In genomic region chr6:2021713-2022125, GRCh38 we compare ENCODE assay signal across 8 cellular contexts.
A peak's percentile ranks its signal among the peaks of the same experiment; 100 is the strongest.
DNase-seq lines count a peak whose midpoint lies in the region; ATAC-seq and TF ChIP-seq lines count a peak whose summit lies in the region.

No MANE protein-coding gene starts in this region.

- H3K4me3 ChIP-seq in HEK293 (ENCODE audit: low read depth, low read length) (no peak overlapping the region), fibroblast of villous mesenchyme (ENCODE audit: low read depth, low read length) (no peak overlapping the region), skeletal muscle cell (ENCODE audit: low read depth, low read length) (no peak overlapping the region), coronary artery (no peak overlapping the region)

- TF ChIP-seq CTCF in HEK293 (tag by site-specific recombination; IDR thresholded peaks at IDR 0.05) (no peak), fibroblast of villous mesenchyme (IDR thresholded peaks at IDR 0.05; ENCODE audit: insufficient read depth, low read depth, low read length) (no peak), coronary artery (IDR thresholded peaks at IDR 0.05) (no peak)

- H3K4me1 Mint-ChIP-seq in activated T-cell treated with anti-CD3 and anti-CD28 coated beads, Interleukin-2, amount 50 U/mL, for 72 hours (ENCODE audit: low read depth) = peaks cover 16% of the 10 kb centered on the region

- CTCF ChIA-PET in HEK293 (lab: Yijun Ruan, JAX) = no interaction called here

- H3K27ac ChIP-seq in HEK293 (ENCODE audit: extremely low read depth, low read depth, low read length) (peak overlapping the region; percentile 0), coronary artery (no peak overlapping the region)

- no peaks in the 10 kb centered on the region for H3K36me3 Mint-ChIP-seq in activated T-cell treated with anti-CD3 and anti-CD28 coated beads, Interleukin-2, amount 50 U/mL, for 72 hours (ENCODE audit: insufficient read depth in 2 of 2)

- no peaks in the 10 kb centered on the region for H3K9me3 Mint-ChIP-seq in activated T-cell treated with anti-CD3 and anti-CD28 coated beads, Interleukin-2, amount 50 U/mL, for 72 hours

- H3K27ac Mint-ChIP-seq in activated T-cell treated with anti-CD3 and anti-CD28 coated beads, Interleukin-2, amount 50 U/mL, for 72 hours = no peak overlapping the region

- peaks cover 25% of the 10 kb centered on the region for H3K4me1 ChIP-seq in HEK293 (ENCODE audit: control insufficient read depth, insufficient read depth, low read length)

- ATAC-seq in HG03469 (IDR thresholded peaks at IDR 0.05; ENCODE audit: unreplicated experiment) = no peak
- no peak for ATAC-seq in GM19395 (IDR thresholded peaks at IDR 0.05; ENCODE audit: unreplicated experiment)
- no peak for ATAC-seq in activated T-cell treated with anti-CD3 and anti-CD28 coated beads, Interleukin-2, amount 50 U/mL, for 72 hours (replicated peaks in 1 of 2)

- no peaks in the 10 kb centered on the region for H3K36me3 ChIP-seq in HEK293 (ENCODE audit: control insufficient read depth in 2 of 2, insufficient read depth in 1 of 2, low read length in 2 of 2)

- peak; percentile 49 for DNase-seq in NCI-H774 (lab: John Stamatoyannopoulos, UW)
- DNase-seq in fibroblast of villous mesenchyme (ENCODE audit: low read depth) = peak; percentile 66
- peak; percentile 64 for DNase-seq in skeletal muscle cell (ENCODE audit: low read depth)
- DNase-seq in coronary artery (ENCODE audit: low spot score) = no peak
- DNase-seq in activated T-cell treated with anti-CD3 and anti-CD28 coated beads, Interleukin-2, amount 50 U/mL, for 72 hours = no peak

- H3K27me3 Mint-ChIP-seq in activated T-cell treated with anti-CD3 and anti-CD28 coated beads, Interleukin-2, amount 50 U/mL, for 72 hours (ENCODE audit: low read depth) = no peaks in the 10 kb centered on the region

- no peak overlapping the region for H3K4me3 Mint-ChIP-seq in activated T-cell treated with anti-CD3 and anti-CD28 coated beads, Interleukin-2, amount 50 U/mL, for 72 hours

- POLR2A ChIA-PET in HEK293 (lab: Yijun Ruan, JAX) = no interaction called here

- no peaks in the 10 kb centered on the region for H3K9me3 ChIP-seq in HEK293 (ENCODE audit: control insufficient read depth, insufficient read depth, low read depth, low read length)

TF ChIP-seq in HEK293, 187 proteins besides CTCF, POLR2A, EP300 and RAD21 (continues in another document):
- TF ChIP-seq ZNF76 (tag by site-specific recombination; IDR thresholded peaks at IDR 0.05; ENCODE audit: borderline replicate concordance, low read depth) (peak; percentile 41; the same call in 1 of the 2 replicates), PRDM6 (tag by site-specific recombination; IDR thresholded peaks at IDR 0.05) (peak; percentile 84), ZNF280C (tag by site-specific recombination; IDR thresholded peaks at IDR 0.05) (no peak), ZBTB21 (tag by site-specific recombination; IDR thresholded peaks at IDR 0.05) (peak; percentile 83), ZNF184 (tag by site-specific recombination; IDR thresholded peaks at IDR 0.05) (peak; percentile 48; the same call in 1 of the 2 replicates), KLF7 (tag by site-specific recombination; IDR thresholded peaks at IDR 0.05; ENCODE audit: borderline replicate concordance) (peak; percentile 78; the same call in 1 of the 2 replicates), ZNF639 (tag by site-specific recombination; IDR thresholded peaks at IDR 0.05) (peak; percentile 95), ZBTB49 (tag by site-specific recombination; IDR thresholded peaks at IDR 0.05; ENCODE audit: low read depth) (no peak), ZNF548 (tag by site-specific recombination; IDR thresholded peaks at IDR 0.05) (no peak), IKZF3 (tag by site-specific recombination; IDR thresholded peaks at IDR 0.05) (peak; percentile 83), GFI1B (tag by site-specific recombination; IDR thresholded peaks at IDR 0.05) (peak; percentile 88), ZNF274 (IDR thresholded peaks at IDR 0.05; ENCODE audit: low read length) (no peak), ZNF274 (tag by site-specific recombination; IDR thresholded peaks at IDR 0.05; ENCODE audit: borderline replicate concordance) (no peak), ZSCAN23 (tag by site-specific recombination; IDR thresholded peaks at IDR 0.05) (peak; percentile 93; the same call in 1 of the 2 replicates), ZNF394 (tag by site-specific recombination; IDR thresholded peaks at IDR 0.05; ENCODE audit: borderline replicate concordance) (peak; percentile 81; the same call in 1 of the 2 replicates), ZSCAN30 (tag by site-specific recombination; IDR thresholded peaks at IDR 0.05) (peak; percentile 92), ZNF843 (tag by site-specific recombination; IDR thresholded peaks at IDR 0.05) (peak; percentile 94), KLF1 (tag by site-specific recombination; IDR thresholded peaks at IDR 0.05) (peak; percentile 70; the same call in 1 of the 2 replicates), YY2 (tag by site-specific recombination; IDR thresholded peaks at IDR 0.05) (no peak), ZNF449 (tag by site-specific recombination; IDR thresholded peaks at IDR 0.05) (peak; percentile 18; the same call in 1 of the 2 replicates), ZEB2 (tag by site-specific recombination; IDR thresholded peaks at IDR 0.05) (peak; percentile 99)

Comparison
In these comparisons a context has a peak if more than half of its experiments do, and no peak if none do; other contexts are left out.
1. DNase-seq: peak in NCI-H774 (single experiment), fibroblast of villous mesenchyme (single experiment) and skeletal muscle cell (single experiment); none in coronary artery (single experiment) and activated T-cell treated with anti-CD3 and anti-CD28 coated beads, Interleukin-2, amount 50 U/mL, for 72 hours (0 of 2).